In the genomic region with DNA sequence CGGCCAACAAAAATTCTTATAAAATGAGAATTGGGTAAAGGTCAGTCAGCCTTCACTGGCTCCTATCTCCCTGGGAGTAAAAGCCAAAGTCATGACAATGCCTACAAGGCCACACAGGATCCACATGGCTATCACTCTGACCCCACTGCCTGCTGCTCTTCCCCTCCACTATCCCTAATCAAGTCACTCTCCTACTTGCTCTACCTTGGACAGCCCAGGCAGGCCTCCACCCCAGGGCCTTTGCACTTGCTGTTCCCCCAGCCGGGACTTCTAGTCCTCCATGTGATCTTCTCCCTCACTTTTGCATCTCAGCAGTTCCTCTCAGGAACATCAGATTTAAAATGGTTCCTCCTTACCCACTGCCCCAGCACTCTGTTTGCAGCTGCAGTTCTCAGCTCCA, we compare ENCODE assay signal across 1 cellular context.
TF ChIP-seq lines count a peak whose summit lies in the region.

No MANE protein-coding gene starts in this region.

TF ChIP-seq in H1, 55 proteins besides CTCF, POLR2A, EP300 and RAD21:
- no peak for TF ChIP-seq SAP30 (IDR thresholded peaks at IDR 0.05; ENCODE audit: insufficient read depth, insufficient replicate concordance, low read length)
- TF ChIP-seq KDM1A (IDR thresholded peaks at IDR 0.05; ENCODE audit: borderline replicate concordance, low read length) = peak; percentile 48; the same call in 1 of the 2 replicates
- no peak for TF ChIP-seq CREB1 (IDR thresholded peaks at IDR 0.05)
- no peak for TF ChIP-seq TAF7 (optimal IDR thresholded peaks at IDR 0.05; ENCODE audit: borderline replicate concordance, low read depth, low read length)
- TF ChIP-seq ZNF274 (IDR thresholded peaks at IDR 0.05; ENCODE audit: borderline replicate concordance, extremely low read depth, low read length) = no peak
- no peak for TF ChIP-seq SIX5 (IDR thresholded peaks at IDR 0.05; ENCODE audit: low read depth, low read length)
- TF ChIP-seq, protein P1, sequence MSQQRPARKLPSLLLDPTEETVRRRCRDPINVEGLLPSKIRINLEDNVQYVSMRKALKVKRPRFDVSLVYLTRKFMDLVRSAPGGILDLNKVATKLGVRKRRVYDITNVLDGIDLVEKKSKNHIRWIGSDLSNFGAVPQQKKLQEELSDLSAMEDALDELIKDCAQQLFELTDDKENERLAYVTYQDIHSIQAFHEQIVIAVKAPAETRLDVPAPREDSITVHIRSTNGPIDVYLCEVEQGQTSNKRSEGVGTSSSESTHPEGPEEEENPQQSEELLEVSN (IDR thresholded peaks at IDR 0.05) = no peak
